5 cellular contexts compared by ENCODE assay signal in genomic region chr17:48787850-48788249, GRCh38. TPM values are rescaled to one million over a fixed set of nuclear protein-coding genes. Genes with fewer than 3 reads are reported as not detected.
"Had no signal": no experiment of that assay in that cellular context is flagged by ENCODE, and none has a peak within 500 bp of the region (broad histone marks: within the 10 kb centered on the region; RNA-seq: fewer than 3 reads in every experiment).

No MANE protein-coding gene starts in this region.

- ATAC-seq: GM23338 had no signal

- H3K4me3 ChIP-seq: GM23338 had no signal

- DNase-seq: H9, HCEC 1CT, IMR-90 had no signal

RNA-seq across cellular contexts. Expression of gene TTLL6, which starts 29.2 kb away (rescaled TPM):
- total RNA-seq: IMR-90 had no signal

RNA-seq across cellular contexts. Expression of gene HOXB13, which starts 59.3 kb away (rescaled TPM):
- total RNA-seq: GM23338, H1, H9, IMR-90 had no signal
